Comparison of ENCODE assay signal across 8 cellular contexts in genomic region chr2:196640031-196640548, GRCh38. TPM values are rescaled to one million over a fixed set of nuclear protein-coding genes. Genes with fewer than 3 reads are reported as not detected.
DNase-seq lines count a peak whose midpoint lies in the region; ATAC-seq and TF ChIP-seq lines count a peak whose summit lies in the region.

No MANE protein-coding gene starts in this region.

- WGBS in mesendoderm (ENCODE audit: extremely low coverage, insufficient coverage, low lambda C conversion rate): no CpG with 5 or more reads among the region's 12 CpGs

- H3K36me3 ChIP-seq in HAP-1 (replicated peaks) (no peaks in the 10 kb centered on the region; the same call in none of the 2 replicates), mesendoderm (ENCODE audit: control insufficient read depth, insufficient read depth, low read length) (no peaks in the 10 kb centered on the region)

- H3K4me1 ChIP-seq in HAP-1 (peaks cover 17% of the 10 kb centered on the region), mesendoderm (ENCODE audit: control insufficient read depth, low read depth, low read length) (peaks cover 5% of the 10 kb centered on the region)

- H3K79me2 ChIP-seq in mesendoderm (ENCODE audit: control insufficient read depth, insufficient read depth, low read length): peaks cover 33% of the 10 kb centered on the region

- peaks cover 18% of the 10 kb centered on the region for H3K79me1 ChIP-seq in mesendoderm (ENCODE audit: low read length)

- H3K27me3 ChIP-seq in HAP-1 (ENCODE audit: low read depth): no peaks in the 10 kb centered on the region
- H3K27me3 ChIP-seq in mesendoderm (ENCODE audit: insufficient read depth, low read length, poor library complexity): no peaks in the 10 kb centered on the region

- ATAC-seq in left lobe of liver (no peak), GM19455 (IDR thresholded peaks at IDR 0.05; ENCODE audit: unreplicated experiment) (no peak), left colon (no peak)

- H2BK15ac ChIP-seq in mesendoderm (replicated peaks; ENCODE audit: low read depth): no peak overlapping the region

- H3K4me3 ChIP-seq in AG04449 (ENCODE audit: low read depth, low read length) (peak overlapping the region; percentile 89), HAP-1 (peak overlapping the region; percentile 60), mesendoderm (ENCODE audit: low read length) (peak overlapping the region; percentile 83)

- H4K5ac ChIP-seq in mesendoderm (ENCODE audit: low read length): peak overlapping the region; percentile 86

- DNase-seq in AG04449 (ENCODE audit: low read depth, low spot score) (no peak), HAP-1 (ENCODE audit: low spot score in 2 of 2) (peak in 1 of 2 experiments; percentile 8), mesendoderm (no peak), left lobe of liver (ENCODE audit: low spot score) (no peak), left colon (no peak), NK-92 (lab: John Stamatoyannopoulos, UW; ENCODE audit: unreplicated experiment) (no peak)
- no peak for DNase-seq in activated naive CD8-positive, alpha-beta T cell treated with anti-CD3 and anti-CD28 coated beads for 36 hours

- no peak overlapping the region for H3K23ac ChIP-seq in mesendoderm (ENCODE audit: low read length)

- H3K4me1 Mint-ChIP-seq in activated naive CD8-positive, alpha-beta T cell treated with anti-CD3 and anti-CD28 coated beads for 36 hours: peaks cover 12% of the 10 kb centered on the region

- H3K27me3 Mint-ChIP-seq in activated naive CD8-positive, alpha-beta T cell treated with anti-CD3 and anti-CD28 coated beads for 36 hours: peaks cover 4% of the 10 kb centered on the region

- peak overlapping the region; percentile 93 for H3K56ac ChIP-seq in mesendoderm (ENCODE audit: low read length)

- H3K4me3 Mint-ChIP-seq in activated naive CD8-positive, alpha-beta T cell treated with anti-CD3 and anti-CD28 coated beads for 36 hours: peak overlapping the region; percentile 90

- peaks cover 2% of the 10 kb centered on the region for H3K36me3 Mint-ChIP-seq in activated naive CD8-positive, alpha-beta T cell treated with anti-CD3 and anti-CD28 coated beads for 36 hours

- peak overlapping the region; percentile 69 for H3K4me2 ChIP-seq in mesendoderm (ENCODE audit: low read length)

- no peak overlapping the region for H4K8ac ChIP-seq in mesendoderm (ENCODE audit: low read depth, low read length)

- peak overlapping the region; percentile 78 for H3K9ac ChIP-seq in mesendoderm (ENCODE audit: low read length)

- no peak overlapping the region for H3K27ac Mint-ChIP-seq in activated naive CD8-positive, alpha-beta T cell treated with anti-CD3 and anti-CD28 coated beads for 36 hours

- H3K9me3 ChIP-seq in HAP-1: no peaks in the 10 kb centered on the region; the same call in 1 of the 2 replicates

- H3K18ac ChIP-seq in mesendoderm (ENCODE audit: low read length): peak overlapping the region; percentile 64

- no peak overlapping the region for H2BK5ac ChIP-seq in mesendoderm (ENCODE audit: low read length)

- no peak overlapping the region for H2AK5ac ChIP-seq in mesendoderm (ENCODE audit: low read length)

- no peak overlapping the region for H3K4ac ChIP-seq in mesendoderm (ENCODE audit: low read depth, low read length)

- H2BK120ac ChIP-seq in mesendoderm (ENCODE audit: low read depth, low read length): no peak overlapping the region

- intact Hi-C loops in left colon (cut with DNase I, micrococcal nuclease): loop anchor here in 1 of 2 donors (10.0 kb wide), 1 partner anchor 165 kb away; the partner anchor contains the start of gene C2orf66

- H3K27ac ChIP-seq in mesendoderm (ENCODE audit: low read depth, low read length): peak overlapping the region; percentile 93

- POLR2A ChIA-PET in AG04449 (lab: Yijun Ruan, JAX): no interaction called here

- in situ Hi-C loops in HAP-1 (cut with MboI; ENCODE audit: low sequenced_read_pairs): no loop called here

- CTCF ChIA-PET in AG04449 (lab: Yijun Ruan, JAX): interaction anchor here (1.9 kb wide), 1 partner anchor 26 kb away, joined by 6 read pairs; no protein-coding TSS in a partner anchor

- no peak for TF ChIP-seq CTCF in AG04449 (IDR thresholded peaks at IDR 0.05; ENCODE audit: insufficient read depth, low read length, missing control alignments)

- H3K9me3 Mint-ChIP-seq in activated naive CD8-positive, alpha-beta T cell treated with anti-CD3 and anti-CD28 coated beads for 36 hours: peaks cover 6% of the 10 kb centered on the region

RNA-seq across cellular contexts. Expression of gene CCDC150, which starts 0.6 kb away (rescaled TPM):
- 1 to 10 TPM; 7.5 to 9.4 TPM for total RNA-seq in activated naive CD8-positive, alpha-beta T cell treated with anti-CD3 and anti-CD28 coated beads for 36 hours
- 18.4 TPM for polyA plus RNA-seq in mesendoderm (2013, experiment 1 of 2)
- polyA plus RNA-seq in mesendoderm (2013, experiment 2 of 2): 17.4 TPM
- total RNA-seq in left lobe of liver (2.2 TPM), left colon (1 to 10 TPM; 1.6 to 5.8 TPM)

RNA-seq across cellular contexts. Expression of gene HECW2, which starts 46.7 kb away (rescaled TPM):
- total RNA-seq in activated naive CD8-positive, alpha-beta T cell treated with anti-CD3 and anti-CD28 coated beads for 36 hours: 1 to 10 TPM; 1.3 to 1.8 TPM
- 1.5 TPM for polyA plus RNA-seq in mesendoderm (2013, experiment 1 of 2)
- polyA plus RNA-seq in mesendoderm (2013, experiment 2 of 2): 1.7 TPM
- total RNA-seq in left lobe of liver (3.5 TPM), left colon (1 to 10 TPM in 1 of 2 donors, under 1 TPM in 1; 0.95 to 1.6 TPM)
